1 cellular context compared by ENCODE assay signal in genomic region chr2:44546469-44547127, GRCh38.
A peak's percentile ranks its signal among the peaks of the same experiment; 100 is the strongest.
TF ChIP-seq lines count a peak whose summit lies in the region.

No MANE protein-coding gene starts in this region.

TF ChIP-seq in GM12878, 131 proteins besides CTCF, POLR2A, EP300 and RAD21 (continued from another document):
- TF ChIP-seq ATF2 (IDR thresholded peaks at IDR 0.05; ENCODE audit: low read length) (no peak), IKZF2 (IDR thresholded peaks at IDR 0.05) (peak; percentile 44; a peak in 2 of 4 replicates), E2F8 (IDR thresholded peaks at IDR 0.05; ENCODE audit: low read depth, partially characterized antibody) (no peak), MEF2B (IDR thresholded peaks at IDR 0.05; ENCODE audit: partially characterized antibody, poor library complexity, severe bottlenecking) (peak; percentile 86), ZNF384 (IDR thresholded peaks at IDR 0.05; ENCODE audit: borderline replicate concordance, low read depth, low read length) (no peak), USF1 (IDR thresholded peaks at IDR 0.05; ENCODE audit: borderline replicate concordance, extremely low read length, insufficient read depth, low read depth, low read length) (no peak), HDGF (IDR thresholded peaks at IDR 0.05) (no peak)
